In the genomic region with DNA sequence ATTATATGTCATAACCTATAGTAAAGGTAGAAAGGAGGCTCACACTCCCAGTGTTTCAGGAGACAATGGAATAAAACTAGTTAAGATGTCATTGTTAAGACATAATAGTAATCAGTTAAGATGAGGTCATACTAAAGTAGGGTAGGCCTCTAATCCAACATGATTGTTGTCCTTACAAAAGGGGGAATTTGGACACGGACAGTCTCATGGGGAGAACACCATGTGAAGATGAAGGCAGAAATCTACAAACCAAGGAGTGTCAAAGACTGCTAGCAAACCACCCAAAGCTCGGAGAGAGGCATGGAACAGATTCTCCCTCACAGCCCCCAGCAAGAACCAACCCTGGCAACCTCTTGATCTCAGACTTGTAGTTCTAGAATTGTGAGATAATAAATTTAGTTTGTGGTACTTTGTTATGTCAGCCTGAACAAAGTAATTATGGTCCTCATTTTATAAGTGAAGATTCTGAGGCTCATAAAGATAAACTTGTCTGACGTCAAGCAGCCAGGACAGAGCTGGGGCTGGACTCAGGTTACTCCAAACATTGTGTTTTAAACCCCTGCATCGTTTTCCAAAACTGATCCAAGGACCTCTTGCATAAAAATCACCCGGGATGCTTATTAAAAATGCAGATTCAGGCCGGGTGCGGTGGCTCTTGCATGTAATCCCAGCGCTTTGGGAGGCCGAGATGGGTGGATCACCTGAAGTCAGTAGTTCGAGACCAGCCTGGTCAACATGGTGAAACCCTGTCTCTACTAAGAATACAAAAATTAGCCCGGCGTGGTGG, we compare ENCODE assay signal across 1 cellular context.
A peak's percentile ranks its signal among the peaks of the same experiment; 100 is the strongest.
TF ChIP-seq lines count a peak whose summit lies in the region.

No MANE protein-coding gene starts in this region.

TF ChIP-seq in HEK293, 187 proteins besides CTCF, POLR2A, EP300 and RAD21 (continued from another document and continues in another):
- TF ChIP-seq ZNF518A (tag by site-specific recombination; conservative IDR thresholded peaks at IDR 0.05; ENCODE audit: low read depth) (peak; percentile 32; the same call in 1 of the 2 replicates), OSR2 (tag by site-specific recombination; IDR thresholded peaks at IDR 0.05) (peak; percentile 73), OVOL3 (tag by site-specific recombination; IDR thresholded peaks at IDR 0.05) (no peak), ZNF501 (tag by site-specific recombination; IDR thresholded peaks at IDR 0.05) (0 out of 2 replicates have a peak, but pooled peaks have one; percentile 23), ZNF585B (tag by site-specific recombination; IDR thresholded peaks at IDR 0.05) (no peak), ZBTB20 (tag by site-specific recombination; IDR thresholded peaks at IDR 0.05) (peak; percentile 83), GLIS1 (tag by site-specific recombination; IDR thresholded peaks at IDR 0.05) (peak; percentile 93), ZNF138 (tag by site-specific recombination; IDR thresholded peaks at IDR 0.05; ENCODE audit: borderline replicate concordance) (no peak), KLF8 (tag by site-specific recombination; IDR thresholded peaks at IDR 0.05) (peak; percentile 60), KLF16 (tag by site-specific recombination; IDR thresholded peaks at IDR 0.05) (0 out of 2 replicates have a peak, but pooled peaks have one; percentile 30), ZNF658 (tag by site-specific recombination; IDR thresholded peaks at IDR 0.05) (no peak), ZNF514 (tag by site-specific recombination; IDR thresholded peaks at IDR 0.05) (no peak), ZNF768 (tag by site-specific recombination; IDR thresholded peaks at IDR 0.05) (no peak), ZNF701 (tag by site-specific recombination; IDR thresholded peaks at IDR 0.05) (no peak), ZSCAN16 (tag by site-specific recombination; IDR thresholded peaks at IDR 0.05) (no peak), REPIN1 (tag by site-specific recombination; IDR thresholded peaks at IDR 0.05; ENCODE audit: low read depth) (no peak), ZXDB (tag by site-specific recombination; IDR thresholded peaks at IDR 0.05) (peak; percentile 89), ZNF18 (tag by site-specific recombination; IDR thresholded peaks at IDR 0.05) (peak; percentile 36; the same call in 1 of the 2 replicates), WT1 (tag by site-specific recombination; IDR thresholded peaks at IDR 0.05) (peak; percentile 76; the same call in 1 of the 2 replicates), ZFP3 (tag by site-specific recombination; IDR thresholded peaks at IDR 0.05; ENCODE audit: low read depth) (no peak), IKZF3 (tag by site-specific recombination; IDR thresholded peaks at IDR 0.05) (peak; percentile 34), ZSCAN23 (tag by site-specific recombination; IDR thresholded peaks at IDR 0.05) (no peak), ZNF664 (tag by site-specific recombination; IDR thresholded peaks at IDR 0.05) (no peak), PRDM4 (tag by site-specific recombination; IDR thresholded peaks at IDR 0.05) (peak; percentile 84), GLI4 (tag by site-specific recombination; IDR thresholded peaks at IDR 0.05) (no peak), PRDM6 (tag by site-specific recombination; IDR thresholded peaks at IDR 0.05) (peak; percentile 95), SP7 (tag by site-specific recombination; IDR thresholded peaks at IDR 0.05) (peak; percentile 95), ZFP69B (tag by site-specific recombination; IDR thresholded peaks at IDR 0.05) (no peak), ZEB2 (tag by site-specific recombination; IDR thresholded peaks at IDR 0.05) (peak; percentile 64; the same call in 1 of the 2 replicates), FEZF1 (tag by site-specific recombination; IDR thresholded peaks at IDR 0.05) (peak; percentile 88), ZNF510 (tag by site-specific recombination; IDR thresholded peaks at IDR 0.05; ENCODE audit: insufficient replicate concordance) (no peak), ZNF214 (tag by site-specific recombination; IDR thresholded peaks at IDR 0.05; ENCODE audit: borderline replicate concordance) (no peak), ZNF830 (tag by site-specific recombination; IDR thresholded peaks at IDR 0.05; ENCODE audit: low read depth) (no peak), ZNF2 (tag by site-specific recombination; IDR thresholded peaks at IDR 0.05) (no peak), RBAK (tag by site-specific recombination; IDR thresholded peaks at IDR 0.05) (no peak), ZNF747 (tag by site-specific recombination; IDR thresholded peaks at IDR 0.05) (no peak)
- TF ChIP-seq, protein P1, sequence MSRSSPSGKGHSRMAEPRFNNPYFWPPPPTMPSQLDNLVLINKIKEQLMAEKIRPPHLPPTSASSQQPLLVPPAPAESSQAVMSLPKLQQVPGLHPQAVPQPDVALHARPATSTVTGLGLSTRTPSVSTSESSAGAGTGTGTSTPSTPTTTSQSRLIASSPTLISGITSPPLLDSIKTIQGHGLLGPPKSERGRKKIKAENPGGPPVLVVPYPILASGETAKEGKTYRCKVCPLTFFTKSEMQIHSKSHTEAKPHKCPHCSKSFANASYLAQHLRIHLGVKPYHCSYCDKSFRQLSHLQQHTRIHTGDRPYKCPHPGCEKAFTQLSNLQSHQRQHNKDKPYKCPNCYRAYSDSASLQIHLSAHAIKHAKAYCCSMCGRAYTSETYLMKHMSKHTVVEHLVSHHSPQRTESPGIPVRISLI (tag by site-specific recombination; IDR thresholded peaks at IDR 0.05): no peak
- TF ChIP-seq, protein P2, sequence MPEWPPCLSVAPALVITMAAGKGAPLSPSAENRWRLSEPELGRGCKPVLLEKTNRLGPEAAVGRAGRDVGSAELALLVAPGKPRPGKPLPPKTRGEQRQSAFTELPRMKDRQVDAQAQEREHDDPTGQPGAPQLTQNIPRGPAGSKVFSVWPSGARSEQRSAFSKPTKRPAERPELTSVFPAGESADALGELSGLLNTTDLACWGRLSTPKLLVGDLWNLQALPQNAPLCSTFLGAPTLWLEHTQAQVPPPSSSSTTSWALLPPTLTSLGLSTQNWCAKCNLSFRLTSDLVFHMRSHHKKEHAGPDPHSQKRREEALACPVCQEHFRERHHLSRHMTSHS (tag by site-specific recombination; IDR thresholded peaks at IDR 0.05): no peak
- TF ChIP-seq, protein P3, sequence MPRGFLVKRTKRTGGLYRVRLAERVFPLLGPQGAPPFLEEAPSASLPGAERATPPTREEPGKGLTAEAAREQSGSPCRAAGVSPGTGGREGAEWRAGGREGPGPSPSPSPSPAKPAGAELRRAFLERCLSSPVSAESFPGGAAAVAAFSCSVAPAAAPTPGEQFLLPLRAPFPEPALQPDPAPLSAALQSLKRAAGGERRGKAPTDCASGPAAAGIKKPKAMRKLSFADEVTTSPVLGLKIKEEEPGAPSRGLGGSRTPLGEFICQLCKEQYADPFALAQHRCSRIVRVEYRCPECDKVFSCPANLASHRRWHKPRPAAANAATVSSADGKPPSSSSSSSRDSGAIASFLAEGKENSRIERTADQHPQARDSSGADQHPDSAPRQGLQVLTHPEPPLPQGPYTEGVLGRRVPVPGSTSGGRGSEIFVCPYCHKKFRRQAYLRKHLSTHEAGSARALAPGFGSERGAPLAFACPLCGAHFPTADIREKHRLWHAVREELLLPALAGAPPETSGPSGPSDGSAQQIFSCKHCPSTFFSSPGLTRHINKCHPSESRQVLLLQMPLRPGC (tag by site-specific recombination; IDR thresholded peaks at IDR 0.05): peak; percentile 68
- TF ChIP-seq, protein P4, sequence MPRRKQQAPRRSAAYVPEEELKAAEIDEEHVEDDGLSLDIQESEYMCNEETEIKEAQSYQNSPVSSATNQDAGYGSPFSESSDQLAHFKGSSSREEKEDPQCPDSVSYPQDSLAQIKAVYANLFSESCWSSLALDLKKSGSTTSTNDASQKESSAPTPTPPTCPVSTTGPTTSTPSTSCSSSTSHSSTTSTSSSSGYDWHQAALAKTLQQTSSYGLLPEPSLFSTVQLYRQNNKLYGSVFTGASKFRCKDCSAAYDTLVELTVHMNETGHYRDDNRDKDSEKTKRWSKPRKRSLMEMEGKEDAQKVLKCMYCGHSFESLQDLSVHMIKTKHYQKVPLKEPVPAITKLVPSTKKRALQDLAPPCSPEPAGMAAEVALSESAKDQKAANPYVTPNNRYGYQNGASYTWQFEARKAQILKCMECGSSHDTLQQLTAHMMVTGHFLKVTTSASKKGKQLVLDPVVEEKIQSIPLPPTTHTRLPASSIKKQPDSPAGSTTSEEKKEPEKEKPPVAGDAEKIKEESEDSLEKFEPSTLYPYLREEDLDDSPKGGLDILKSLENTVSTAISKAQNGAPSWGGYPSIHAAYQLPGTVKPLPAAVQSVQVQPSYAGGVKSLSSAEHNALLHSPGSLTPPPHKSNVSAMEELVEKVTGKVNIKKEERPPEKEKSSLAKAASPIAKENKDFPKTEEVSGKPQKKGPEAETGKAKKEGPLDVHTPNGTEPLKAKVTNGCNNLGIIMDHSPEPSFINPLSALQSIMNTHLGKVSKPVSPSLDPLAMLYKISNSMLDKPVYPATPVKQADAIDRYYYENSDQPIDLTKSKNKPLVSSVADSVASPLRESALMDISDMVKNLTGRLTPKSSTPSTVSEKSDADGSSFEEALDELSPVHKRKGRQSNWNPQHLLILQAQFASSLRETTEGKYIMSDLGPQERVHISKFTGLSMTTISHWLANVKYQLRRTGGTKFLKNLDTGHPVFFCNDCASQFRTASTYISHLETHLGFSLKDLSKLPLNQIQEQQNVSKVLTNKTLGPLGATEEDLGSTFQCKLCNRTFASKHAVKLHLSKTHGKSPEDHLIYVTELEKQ (tag by site-specific recombination; IDR thresholded peaks at IDR 0.05; ENCODE audit: borderline replicate concordance): 0 out of 2 replicates have a peak, but pooled peaks have one; percentile 43
